In genomic region chr20:64080013-64080812, GRCh38 we compare ENCODE assay signal across 8 cellular contexts. TPM values are rescaled to one million over a fixed set of nuclear protein-coding genes. Genes with fewer than 3 reads are reported as not detected.
DNase-seq lines count a peak whose midpoint lies in the region; ATAC-seq, FAIRE-seq and TF ChIP-seq lines count a peak whose summit lies in the region.

TSS of gene OPRL1 (plus strand) at chr20:64080082. CDS start at chr20:64092721, 12,639 bp downstream.

- H3K4me3 Mint-ChIP-seq in activated CD4-positive, alpha-beta T cell treated with anti-CD3 and anti-CD28 coated beads, Interleukin-2, amount 10 ng/mL, durations not matched to agents 7 days and 5 days = peak within 1 kb of the TSS; percentile 90

- H2AFZ ChIP-seq in fibroblast of lung (ENCODE audit: low read length) = peak within 1 kb of the TSS; percentile 49

- H3K36me3 ChIP-seq in fibroblast of lung (ENCODE audit: control insufficient read depth, insufficient read depth, low read length) (no peaks in the 10 kb centered on the region), pancreas (no peaks in the 10 kb centered on the region)

- peak within 1 kb of the TSS; percentile 83 for H3K27ac Mint-ChIP-seq in activated CD4-positive, alpha-beta T cell treated with anti-CD3 and anti-CD28 coated beads, Interleukin-2, amount 10 ng/mL, durations not matched to agents 7 days and 5 days

- H3K27me3 ChIP-seq in fibroblast of lung (ENCODE audit: control insufficient read depth, insufficient read depth, low read length) (peaks cover 13% of the 10 kb centered on the region), pancreas (no peaks in the 10 kb centered on the region)

- peak within 1 kb of the TSS; percentile 14 for H3K27ac ChIP-seq in fibroblast of lung (ENCODE audit: insufficient read depth, low read length)
- peak within 1 kb of the TSS; percentile 35 to 75 (median 54) for H3K27ac ChIP-seq in pancreas

- H3K36me3 Mint-ChIP-seq in activated CD4-positive, alpha-beta T cell treated with anti-CD3 and anti-CD28 coated beads, Interleukin-2, amount 10 ng/mL, durations not matched to agents 7 days and 5 days (ENCODE audit: low read depth) = peaks cover 22% of the 10 kb centered on the region

- no peaks in the 10 kb centered on the region for H4K20me1 ChIP-seq in fibroblast of lung (ENCODE audit: control insufficient read depth, extremely low read depth, insufficient read depth, low read length)

- H3K9me3 Mint-ChIP-seq in activated CD4-positive, alpha-beta T cell treated with anti-CD3 and anti-CD28 coated beads, Interleukin-2, amount 10 ng/mL, durations not matched to agents 7 days and 5 days = no peaks in the 10 kb centered on the region

- CTCF ChIA-PET in activated CD4-positive, alpha-beta T cell treated with anti-CD3 and anti-CD28 coated beads, Interleukin-2, amount 10 ng/mL, durations not matched to agents 7 days and 5 days (lab: Charles Lee) = interaction anchor here (0.9 to 5.1 kb wide), 3 partner anchors 11 to 41 kb away, joined by 4 to 30 read pairs (median 10); no protein-coding TSS in a partner anchor

- H3K4me1 Mint-ChIP-seq in activated CD4-positive, alpha-beta T cell treated with anti-CD3 and anti-CD28 coated beads, Interleukin-2, amount 10 ng/mL, durations not matched to agents 7 days and 5 days = peaks cover 49% of the 10 kb centered on the region

- no peaks in the 10 kb centered on the region for H3K9me3 ChIP-seq in fibroblast of lung (ENCODE audit: control insufficient read depth, insufficient read depth, low read depth, low read length)
- H3K9me3 ChIP-seq in pancreas = no peaks in the 10 kb centered on the region

- WGBS in pancreas, 2 donors = 8 to 12% methylated on average over 61 to 62 of the region's 62 CpGs

- peak within 1 kb of the TSS; percentile 87 for H3K4me2 ChIP-seq in fibroblast of lung (ENCODE audit: extremely low read depth, insufficient read depth, low read length)

- ATAC-seq in pancreas = peak in 3 of 4 donors; percentile 2 to 3 (median 2)
- ATAC-seq in GM18517 (IDR thresholded peaks at IDR 0.05; ENCODE audit: unreplicated experiment) = no peak
- no peak for ATAC-seq in HG03520 (IDR thresholded peaks at IDR 0.05; ENCODE audit: unreplicated experiment)

- H3K79me2 ChIP-seq in fibroblast of lung (ENCODE audit: control insufficient read depth, insufficient read depth, low read length) = no peaks in the 10 kb centered on the region

- POLR2A ChIA-PET in activated CD4-positive, alpha-beta T cell treated with anti-CD3 and anti-CD28 coated beads, Interleukin-2, amount 10 ng/mL, durations not matched to agents 7 days and 5 days (lab: Charles Lee) = interaction anchor here (0.6 kb wide), 1 partner anchor 41 kb away, joined by 3 read pairs; no protein-coding TSS in a partner anchor

- H3K4me3 ChIP-seq in fibroblast of lung (replicated peaks in 1 of 4; ENCODE audit: control extremely low read depth in 1 of 4, insufficient read depth in 1 of 4, low read depth in 3 of 4, low read length in 4 of 4) (peak within 1 kb of the TSS; percentile 58 to 89 (median 76)), pancreas (peak within 1 kb of the TSS; percentile 33 to 83 (median 75))

- TF ChIP-seq CTCF in fibroblast of lung (conservative IDR thresholded peaks at IDR 0.05 in 1 of 2, IDR thresholded peaks at IDR 0.05 in 1 of 2; ENCODE audit: low read depth in 1 of 2, low read length in 2 of 2) (no peak), pancreas (IDR thresholded peaks at IDR 0.05) (no peak)

- H3K4me1 ChIP-seq in fibroblast of lung (ENCODE audit: control insufficient read depth, extremely low read depth, insufficient read depth, low read length) (peaks cover 10% of the 10 kb centered on the region), pancreas (peaks cover 5 to 15% (median 6%) of the 10 kb centered on the region in 3 donors)

- FAIRE-seq in pancreas (lab: Jason Lieb, UNC) = no peak

- intact Hi-C loops in pancreas (cut with DNase I) (no loop called here), posterior cingulate gyrus (cut with DNase I) (no loop called here)

- H3K9ac ChIP-seq in fibroblast of lung (ENCODE audit: insufficient read depth, low read length) = peak within 1 kb of the TSS; percentile 55

- H3K27me3 Mint-ChIP-seq in activated CD4-positive, alpha-beta T cell treated with anti-CD3 and anti-CD28 coated beads, Interleukin-2, amount 10 ng/mL, durations not matched to agents 7 days and 5 days = peaks cover 16% of the 10 kb centered on the region

- peak; percentile 59 for DNase-seq in NCI-H2227 (lab: John Stamatoyannopoulos, UW; ENCODE audit: unreplicated experiment)
- no peak for DNase-seq in NCI-H2227 treated with DMSO at 0.1 percent for 48 hours (lab: John Stamatoyannopoulos, UW)
- no peak for DNase-seq in activated CD4-positive, alpha-beta T cell treated with anti-CD3 and anti-CD28 coated beads, Interleukin-2, amount 10 ng/mL, durations not matched to agents 7 days and 5 days
- peak in 1 of 2 donors; percentile 19 for DNase-seq in fibroblast of lung (ENCODE audit: low read depth in 2 of 2)
- no peak for DNase-seq in pancreas
- no peak for DNase-seq in posterior cingulate gyrus

RNA-seq across cellular contexts. Expression of gene OPRL1, which starts in this region (rescaled TPM):
- total RNA-seq in activated CD4-positive, alpha-beta T cell treated with anti-CD3 and anti-CD28 coated beads, Interleukin-2, amount 10 ng/mL, durations not matched to agents 7 days and 5 days = 1 to 10 TPM; 1.6 TPM
- total RNA-seq in fibroblast of lung (2.6 and 4.1 TPM in 2 replicates), pancreas (1 to 10 TPM in 3 of 6 donors, under 1 TPM in 3; 0.25 to 2.2 (median 1.1) TPM)
- polyA plus RNA-seq in fibroblast of lung (0.17 and 0.49 TPM in 2 replicates), pancreas (under 1 TPM; 0.49 to 0.94 TPM)
- 0.47 and 0.96 TPM in 2 replicates for polyA plus RNA-seq in fibroblast of lung (2012)
- 0.39 and 0.56 TPM in 2 replicates for polyA minus RNA-seq in fibroblast of lung (ENCODE audit: low replicate concordance)

Comparison
In these comparisons a context has a peak if more than half of its experiments do, and no peak if none do; other contexts are left out.
1. ATAC-seq: peak in pancreas (3 of 4); none in GM18517 (single experiment) and HG03520 (single experiment).